Comparison of ENCODE assay signal across 8 cellular contexts in the genomic region with DNA sequence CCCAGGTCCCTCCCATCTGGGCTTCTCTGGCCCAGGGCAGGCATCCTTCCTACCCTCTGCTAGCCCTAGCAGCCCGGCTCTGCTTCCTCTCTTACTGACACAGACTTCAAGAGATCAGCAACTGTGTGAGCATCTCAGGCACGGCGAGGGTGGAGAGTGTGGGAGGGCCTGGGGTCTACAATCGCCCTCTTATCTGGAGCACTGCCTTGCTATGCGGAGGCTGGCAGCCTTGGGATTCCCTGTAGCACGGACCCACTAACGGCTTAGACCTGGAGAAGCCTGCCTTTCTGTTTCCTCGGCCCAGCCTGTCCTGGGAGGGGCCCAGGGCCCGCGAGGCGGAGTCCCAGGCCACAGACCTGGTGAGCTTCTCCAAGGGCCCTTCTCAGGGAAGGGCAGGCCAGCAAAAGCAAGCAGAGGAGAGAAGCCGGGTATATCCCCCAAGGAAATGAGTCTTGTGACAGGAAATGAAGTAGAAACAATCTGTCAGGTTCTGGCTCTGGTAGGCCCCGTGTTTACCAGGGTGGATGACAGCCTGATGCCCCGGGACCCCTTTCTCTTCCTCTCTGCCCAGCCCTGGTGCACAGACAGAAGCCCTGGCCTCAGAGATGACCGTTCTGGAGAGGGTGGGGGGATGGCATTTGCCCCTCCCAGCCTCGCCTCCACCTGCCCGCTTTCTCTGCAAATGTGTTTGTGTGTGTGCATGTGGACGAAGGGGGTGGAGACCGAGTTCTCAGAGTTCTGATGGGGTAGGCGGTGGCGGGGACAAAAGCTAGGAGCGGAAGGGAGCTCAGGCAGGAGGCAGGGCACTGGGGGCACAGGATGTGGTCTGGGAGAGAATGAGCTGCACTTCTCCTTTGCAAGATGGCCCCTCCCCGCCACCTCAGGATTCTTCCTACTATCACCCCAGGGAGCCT. TPM values are rescaled to one million over a fixed set of nuclear protein-coding genes. Genes with fewer than 3 reads are reported as not detected.
DNase-seq lines count a peak whose midpoint lies in the region; ATAC-seq and TF ChIP-seq lines count a peak whose summit lies in the region.

No MANE protein-coding gene starts in this region.

- H3K36me3 ChIP-seq in muscle layer of duodenum (ENCODE audit: control insufficient read depth in 1 of 2, insufficient read depth in 2 of 2, low read length in 2 of 2) (peaks cover 32 to 48% of the 10 kb centered on the region in 2 donors), suprapubic skin (peaks cover 39% of the 10 kb centered on the region)

- TF ChIP-seq POLR2A in suprapubic skin (IDR thresholded peaks at IDR 0.05), result no peak

- WGBS in suprapubic skin, result 49% methylated on average over 21 of the region's 23 CpGs

- H3K27me3 ChIP-seq in muscle layer of duodenum (ENCODE audit: low read depth, low read length), result no peaks in the 10 kb centered on the region
- no peaks in the 10 kb centered on the region for H3K27me3 ChIP-seq in suprapubic skin

- H3K9me3 ChIP-seq in muscle layer of duodenum (ENCODE audit: control insufficient read depth in 1 of 2, low read length in 2 of 2) (no peaks in the 10 kb centered on the region), suprapubic skin (no peaks in the 10 kb centered on the region)

- ATAC-seq in HG02981 (IDR thresholded peaks at IDR 0.05; ENCODE audit: unreplicated experiment), result no peak

- H3K4me1 ChIP-seq in muscle layer of duodenum (ENCODE audit: control insufficient read depth in 1 of 2, insufficient read depth in 2 of 2, low read length in 2 of 2), result peaks cover 12 to 38% of the 10 kb centered on the region in 2 donors
- H3K4me1 ChIP-seq in suprapubic skin, result peaks cover 51% of the 10 kb centered on the region

- TF ChIP-seq EP300 in suprapubic skin (IDR thresholded peaks at IDR 0.05), result no peak

- H3K27ac ChIP-seq in muscle layer of duodenum (ENCODE audit: low read length), result peak overlapping the region; percentile 63
- peak overlapping the region; percentile 96 for H3K27ac ChIP-seq in suprapubic skin

- TF ChIP-seq CTCF in suprapubic skin (IDR thresholded peaks at IDR 0.05), result no peak

- peak overlapping the region; percentile 25 to 48 for H3K4me3 ChIP-seq in muscle layer of duodenum (ENCODE audit: low read depth in 1 of 2, low read length in 2 of 2)
- H3K4me3 ChIP-seq in suprapubic skin, result peak overlapping the region; percentile 99

- peak; percentile 67 for DNase-seq in activated gamma-delta T cell treated with Interleukin-2 at 50 U/mL for 16 hours
- DNase-seq in activated gamma-delta T cell (lab: John Stamatoyannopoulos, UW), result no peak
- DNase-seq in activated CD4-positive, alpha-beta T cell treated with anti-CD3 and anti-CD28 coated beads for 4 hours, result peak; percentile 39 to 58
- peak; percentile 32 for DNase-seq in effector CD8-positive, alpha-beta T cell (lab: John Stamatoyannopoulos, UW)
- peak in 1 of 2 donors; percentile 78 for DNase-seq in suprapubic skin (ENCODE audit: low spot score in 2 of 2)
- DNase-seq in DMS53 (lab: John Stamatoyannopoulos, UW), result no peak

RNA-seq across cellular contexts. Expression of gene LRCH4, which starts 2.5 kb away (rescaled TPM):
- total RNA-seq in suprapubic skin, result 100 to 1,000 TPM in 1 of 4 donors, 10 to 100 TPM in 3; 37.6 to 101 (median 56.2) TPM

RNA-seq across cellular contexts. Expression of gene FBXO24, which starts 2.7 kb away (rescaled TPM):
- 1 to 10 TPM in 1 of 4 donors, under 1 TPM in 3; 0.47 to 2.4 (median 0.57) TPM for total RNA-seq in suprapubic skin

RNA-seq across cellular contexts. Expression of gene SAP25, which starts 9.7 kb away (rescaled TPM):
- total RNA-seq in suprapubic skin, result 1 to 10 TPM in 2 of 4 donors, not detected in 2; 2.7 to 3.8 TPM

RNA-seq across cellular contexts. Expression of gene PCOLCE, which starts 18.8 kb away (rescaled TPM):
- total RNA-seq in suprapubic skin, result 10 to 100 TPM; 14.1 to 18.3 (median 15.6) TPM

RNA-seq across cellular contexts. Expression of gene MOSPD3, which starts 29.0 kb away (rescaled TPM):
- total RNA-seq in suprapubic skin, result 10 to 100 TPM; 18.0 to 35.5 (median 28.5) TPM

Comparison
In these comparisons a context has a peak if more than half of its experiments do, and no peak if none do; other contexts are left out.
1. DNase-seq: peak in activated gamma-delta T cell treated with Interleukin-2 at 50 U/mL for 16 hours (single experiment), activated CD4-positive, alpha-beta T cell treated with anti-CD3 and anti-CD28 coated beads for 4 hours (2 of 2) and effector CD8-positive, alpha-beta T cell (single experiment); none in activated gamma-delta T cell (single experiment) and DMS53 (single experiment).